ENCODE assay signal across 9 cellular contexts in genomic region chr1:177170756-177171535, GRCh38. TPM values are rescaled to one million over a fixed set of nuclear protein-coding genes. Genes with fewer than 3 reads are reported as not detected.
DNase-seq lines count a peak whose midpoint lies in the region.
"Had no signal": no experiment of that assay in that cellular context is flagged by ENCODE, and none has a peak within 500 bp of the region (broad histone marks: within the 10 kb centered on the region; RNA-seq: fewer than 3 reads in every experiment).

Gene BRINP2 (plus strand): TSS chr1:177170958. CDS start chr1:177229877, 58,919 bp downstream.

- no peaks in the 10 kb centered on the region for H3K79me2 ChIP-seq in Karpas-422 (ENCODE audit: low read length)

- DNase-seq in SIG-M5 treated with dmso at 0.1 percent for 504 hours (lab: John Stamatoyannopoulos, UW; ENCODE audit: unreplicated experiment) (peak; percentile 51), SIG-M5 (lab: John Stamatoyannopoulos, UW) (no peak), Karpas-422 (peak; percentile 51), adipocyte (ENCODE audit: low read depth) (peak; percentile 16), iPS DF 19.7 (ENCODE audit: low read depth, low spot score) (peak; percentile 85), HT-29 (ENCODE audit: low spot score) (no peak), LoVo (ENCODE audit: low spot score) (no peak)

- H3K27me3 ChIP-seq in Karpas-422 (ENCODE audit: low read length) = no peaks in the 10 kb centered on the region
- peaks cover 66% of the 10 kb centered on the region for H3K27me3 ChIP-seq in adipocyte (replicated peaks; ENCODE audit: control insufficient read depth, insufficient read depth, low read length)
- H3K27me3 ChIP-seq in skeletal muscle satellite cell (ENCODE audit: control insufficient read depth, insufficient read depth, low read length) = peaks cover 82% of the 10 kb centered on the region

- H3K9ac ChIP-seq in Karpas-422 (ENCODE audit: low read length) (no peak within 1 kb of the TSS), adipocyte (ENCODE audit: low read length) (peak within 1 kb of the TSS; percentile 34), skeletal muscle satellite cell (ENCODE audit: low read depth, low read length) (no peak within 1 kb of the TSS)

- H3K4me3 ChIP-seq in Karpas-422 (ENCODE audit: low read length) (no peak within 1 kb of the TSS), adipocyte (ENCODE audit: low read length) (peak within 1 kb of the TSS; percentile 77), skeletal muscle satellite cell (ENCODE audit: low read length) (peak within 1 kb of the TSS; percentile 69)

- H3K4me2 ChIP-seq in Karpas-422 (ENCODE audit: low read depth, low read length, poor library complexity, severe bottlenecking) (no peak within 1 kb of the TSS), skeletal muscle satellite cell (ENCODE audit: low read length) (peak within 1 kb of the TSS; percentile 89)

- H3K36me3 ChIP-seq in Karpas-422 (ENCODE audit: insufficient read depth, low read length) (no peaks in the 10 kb centered on the region), adipocyte (ENCODE audit: control insufficient read depth, insufficient read depth, low read length, severe bottlenecking) (no peaks in the 10 kb centered on the region), skeletal muscle satellite cell (ENCODE audit: insufficient read depth, low read length) (no peaks in the 10 kb centered on the region)

- H2AFZ ChIP-seq in Karpas-422 (ENCODE audit: low read length) = no peak within 1 kb of the TSS

- no peaks in the 10 kb centered on the region for H3K9me2 ChIP-seq in Karpas-422 (replicated peaks; ENCODE audit: insufficient read depth, low read length)

- H3K9me3 ChIP-seq in Karpas-422 (ENCODE audit: low read length) = no peaks in the 10 kb centered on the region
- no peaks in the 10 kb centered on the region for H3K9me3 ChIP-seq in adipocyte (ENCODE audit: control insufficient read depth, low read length)
- H3K9me3 ChIP-seq in skeletal muscle satellite cell (replicated peaks; ENCODE audit: low read length) = no peaks in the 10 kb centered on the region

- H3K4me1 ChIP-seq in Karpas-422 (ENCODE audit: low read length) (no peaks in the 10 kb centered on the region), adipocyte (ENCODE audit: control insufficient read depth, insufficient read depth, low read length) (peaks cover 28% of the 10 kb centered on the region), skeletal muscle satellite cell (ENCODE audit: control insufficient read depth, insufficient read depth, low read length) (peaks cover 10% of the 10 kb centered on the region)

- H3K27ac ChIP-seq in Karpas-422 (ENCODE audit: low read length) = no peak within 1 kb of the TSS
- H3K27ac ChIP-seq: C4-2B had no signal

- no peaks in the 10 kb centered on the region for H4K20me1 ChIP-seq in Karpas-422 (ENCODE audit: insufficient read depth, low read depth, low read length)

RNA-seq across cellular contexts. Expression of gene BRINP2, which starts in this region (rescaled TPM):
- total RNA-seq in Karpas-422 (2014; rRNA removed; shearing (Covaris generic); ENCODE audit: low replicate concordance) = not detected in 2 replicates
- 0.22 TPM in 1 of 2 replicates, not detected in the other for total RNA-seq in skeletal muscle satellite cell (2012; rRNA removed)
- not detected in 2 replicates for total RNA-seq in HT-29 (2014; rRNA removed; shearing (Covaris generic))

Comparison
In these comparisons a context has a peak if more than half of its experiments do, and no peak if none do; other contexts are left out.
1. DNase-seq: peak in SIG-M5 treated with dmso at 0.1 percent for 504 hours (single experiment), adipocyte (single experiment) and iPS DF 19.7 (single experiment); none in SIG-M5 (single experiment), HT-29 (single experiment) and LoVo (single experiment).
2. Peak in DNase-seq in Karpas-422; RNA of the gene not detected or under 1 TPM.